In genomic region chr19:991174-991931, GRCh38 we compare ENCODE assay signal across 8 cellular contexts. TPM values are rescaled to one million over a fixed set of nuclear protein-coding genes. Genes with fewer than 3 reads are reported as not detected.
DNase-seq lines count a peak whose midpoint lies in the region; ATAC-seq and TF ChIP-seq lines count a peak whose summit lies in the region.

No MANE protein-coding gene starts in this region.

- H3K4me1 Mint-ChIP-seq in GM23338, result 0 out of 3 replicates have a peak, but pooled peaks cover 3% of the 10 kb centered on the region

- no peaks in the 10 kb centered on the region for H3K9me3 ChIP-seq in colonic mucosa

- H3K9me3 Mint-ChIP-seq in GM23338, result no peaks in the 10 kb centered on the region

- H3K4me3 Mint-ChIP-seq in GM23338, result no peak overlapping the region

- H3K36me3 Mint-ChIP-seq in GM23338 (ENCODE audit: low read depth), result peaks cover 34% of the 10 kb centered on the region

- no peak overlapping the region for H3K27ac Mint-ChIP-seq in GM23338

- H3K9me2 ChIP-seq in GM23338 (ENCODE audit: insufficient read depth), result no peaks in the 10 kb centered on the region

- peaks cover 12% of the 10 kb centered on the region for H3K27me3 Mint-ChIP-seq in GM23338 (ENCODE audit: insufficient read depth, low read depth, poor library complexity)

- H3F3A ChIP-seq in GM23338 (replicated peaks; ENCODE audit: low read depth), result peaks cover 21% of the 10 kb centered on the region

- no peak overlapping the region for H3K27ac ChIP-seq in GM23338 (ENCODE audit: low read depth)
- no peak overlapping the region for H3K27ac ChIP-seq in colonic mucosa

- TF ChIP-seq CTCF in GM23338 (conservative IDR thresholded peaks at IDR 0.05; ENCODE audit: low read depth in 2 of 2) (no peak), colonic mucosa (IDR thresholded peaks at IDR 0.05) (no peak)

- H3K27me3 ChIP-seq in GM23338 (ENCODE audit: insufficient read depth) (no peaks in the 10 kb centered on the region), colonic mucosa (peaks cover 11% of the 10 kb centered on the region)

- H3K4me3 ChIP-seq in GM23338 (no peak overlapping the region), colonic mucosa (no peak overlapping the region)

- H2AFZ ChIP-seq in GM23338, result no peak overlapping the region

- ATAC-seq in GM23338 (peak; percentile 15), HG03175 (IDR thresholded peaks at IDR 0.05; ENCODE audit: unreplicated experiment) (no peak)

- peaks cover 5% of the 10 kb centered on the region; the same call in 1 of the 2 replicates for H3K36me3 ChIP-seq in GM23338 (ENCODE audit: insufficient read depth)
- H3K36me3 ChIP-seq in colonic mucosa, result no peaks in the 10 kb centered on the region

- H3K79me2 ChIP-seq in GM23338 (replicated peaks; ENCODE audit: insufficient read depth), result no peaks in the 10 kb centered on the region

- no peak overlapping the region for H3K4me2 ChIP-seq in GM23338

- peaks cover 2% of the 10 kb centered on the region; the same call in 1 of the 2 replicates for H4K20me1 ChIP-seq in GM23338 (replicated peaks; ENCODE audit: insufficient read depth)

- peak; percentile 67 for DNase-seq in GM23338 (ENCODE audit: low spot score)
- DNase-seq in activated CD4-positive, CD25-positive, alpha-beta regulatory T cell treated with anti-CD3 and anti-CD28 coated beads, Interleukin-2, amount 50 U/mL, for 16 hours (ENCODE audit: low read depth, low spot score), result peak; percentile 22
- peak; percentile 46 for DNase-seq in colonic mucosa
- peak; percentile 90 for DNase-seq in stimulated activated CD4-positive, alpha-beta T cell treated with anti-CD3 and anti-CD28 coated beads, Interleukin-1b, Interleukin-23, amount 100 ng/mL, for 48 hours
- no peak for DNase-seq in NCI-H2171 (lab: John Stamatoyannopoulos, UW)
- no peak for DNase-seq in NCI-H187 treated with DMSO at 0.1 percent for 48 hours (lab: John Stamatoyannopoulos, UW)
- DNase-seq in 8988T, result no peak

- no peaks in the 10 kb centered on the region for H3K4me1 ChIP-seq in GM23338 (ENCODE audit: insufficient read depth)
- peaks cover 5% of the 10 kb centered on the region for H3K4me1 ChIP-seq in colonic mucosa

- intact Hi-C loops in colonic mucosa (cut with DNase I), result no loop called here

- H3K9ac ChIP-seq in colonic mucosa (ENCODE audit: low read depth in 2 of 2, low read length in 2 of 2), result no peak overlapping the region

TF ChIP-seq in GM23338, 12 proteins besides CTCF, POLR2A, EP300 and RAD21 (continues in another document):
- no peak for TF ChIP-seq NANOG (IDR thresholded peaks at IDR 0.05; ENCODE audit: borderline replicate concordance)
- no peak for TF ChIP-seq STAT1 (IDR thresholded peaks at IDR 0.05; ENCODE audit: unreplicated experiment)
- TF ChIP-seq ZNF331 (CRISPR knock-in tag; IDR thresholded peaks at IDR 0.05; ENCODE audit: low read depth), result no peak
- no peak for TF ChIP-seq ZNF462 (CRISPR knock-in tag; IDR thresholded peaks at IDR 0.05)
- TF ChIP-seq EZH2phosphoT487 (IDR thresholded peaks at IDR 0.05; ENCODE audit: unreplicated experiment), result no peak
- TF ChIP-seq POLR2AphosphoS5 (IDR thresholded peaks at IDR 0.05; ENCODE audit: low read depth), result no peak
- TF ChIP-seq, protein P1, sequence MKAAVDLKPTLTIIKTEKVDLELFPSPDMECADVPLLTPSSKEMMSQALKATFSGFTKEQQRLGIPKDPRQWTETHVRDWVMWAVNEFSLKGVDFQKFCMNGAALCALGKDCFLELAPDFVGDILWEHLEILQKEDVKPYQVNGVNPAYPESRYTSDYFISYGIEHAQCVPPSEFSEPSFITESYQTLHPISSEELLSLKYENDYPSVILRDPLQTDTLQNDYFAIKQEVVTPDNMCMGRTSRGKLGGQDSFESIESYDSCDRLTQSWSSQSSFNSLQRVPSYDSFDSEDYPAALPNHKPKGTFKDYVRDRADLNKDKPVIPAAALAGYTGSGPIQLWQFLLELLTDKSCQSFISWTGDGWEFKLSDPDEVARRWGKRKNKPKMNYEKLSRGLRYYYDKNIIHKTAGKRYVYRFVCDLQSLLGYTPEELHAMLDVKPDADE (IDR thresholded peaks at IDR 0.05), result no peak
- no peak for TF ChIP-seq JUNB (IDR thresholded peaks at IDR 0.05; ENCODE audit: unreplicated experiment)
- TF ChIP-seq CREB1 (CRISPR knock-in tag; IDR thresholded peaks at IDR 0.05; ENCODE audit: low read depth), result no peak
- TF ChIP-seq EZH2 (IDR thresholded peaks at IDR 0.05; ENCODE audit: low read depth, unreplicated experiment), result no peak

RNA-seq across cellular contexts. Expression of gene WDR18, which starts 7.2 kb away (rescaled TPM):
- total RNA-seq in GM23338 (2014; rRNA removed; shearing (Covaris generic)), result 112 and 157 TPM in 2 replicates
- 155 and 156 TPM in 2 replicates for polyA plus RNA-seq in GM23338 (2016; fragmentation: Nextera tagmentation; extraction: Ambion mirVana)
- total RNA-seq in colonic mucosa, result 10 to 100 TPM; 26.5 to 81.5 TPM

RNA-seq across cellular contexts. Expression of gene GRIN3B, which starts 8.9 kb away (rescaled TPM):
- 0.23 and 2.8 TPM in 2 replicates for total RNA-seq in GM23338 (2014; rRNA removed; shearing (Covaris generic))
- 0.11 and 0.28 TPM in 2 replicates for polyA plus RNA-seq in GM23338 (2016; fragmentation: Nextera tagmentation; extraction: Ambion mirVana)
- total RNA-seq in colonic mucosa, result not detected

RNA-seq across cellular contexts. Expression of gene TMEM259, which starts 29.6 kb away (rescaled TPM):
- total RNA-seq in GM23338 (2014; rRNA removed; shearing (Covaris generic)), result 144 and 196 TPM in 2 replicates
- 82.8 and 84.5 TPM in 2 replicates for polyA plus RNA-seq in GM23338 (2016; fragmentation: Nextera tagmentation; extraction: Ambion mirVana)
- total RNA-seq in colonic mucosa, result 100 to 1,000 TPM; 170 to 235 TPM

RNA-seq across cellular contexts. Expression of gene RNU6-2, which starts 30.0 kb away (rescaled TPM):
- total RNA-seq in GM23338 (2014; rRNA removed; shearing (Covaris generic)), result not detected in 2 replicates
- not detected in 2 replicates for polyA plus RNA-seq in GM23338 (2016; fragmentation: Nextera tagmentation; extraction: Ambion mirVana)
- total RNA-seq in colonic mucosa, result not detected

RNA-seq across cellular contexts. Expression of gene CNN2, which starts 35.1 kb away (rescaled TPM):
- 392 and 426 TPM in 2 replicates for total RNA-seq in GM23338 (2014; rRNA removed; shearing (Covaris generic))
- polyA plus RNA-seq in GM23338 (2016; fragmentation: Nextera tagmentation; extraction: Ambion mirVana), result 314 and 330 TPM in 2 replicates
- 100 to 1,000 TPM; 108 to 132 TPM for total RNA-seq in colonic mucosa

Comparison
In these comparisons a context has a peak if more than half of its experiments do, and no peak if none do; other contexts are left out.
1. DNase-seq: peak in GM23338 (single experiment), activated CD4-positive, CD25-positive, alpha-beta regulatory T cell treated with anti-CD3 and anti-CD28 coated beads, Interleukin-2, amount 50 U/mL, for 16 hours (single experiment), colonic mucosa (single experiment) and stimulated activated CD4-positive, alpha-beta T cell treated with anti-CD3 and anti-CD28 coated beads, Interleukin-1b, Interleukin-23, amount 100 ng/mL, for 48 hours (single experiment); none in NCI-H2171 (single experiment), NCI-H187 treated with DMSO at 0.1 percent for 48 hours (single experiment) and 8988T (single experiment).